Comparison of ENCODE assay signal across 11 cellular contexts in the genomic region with DNA sequence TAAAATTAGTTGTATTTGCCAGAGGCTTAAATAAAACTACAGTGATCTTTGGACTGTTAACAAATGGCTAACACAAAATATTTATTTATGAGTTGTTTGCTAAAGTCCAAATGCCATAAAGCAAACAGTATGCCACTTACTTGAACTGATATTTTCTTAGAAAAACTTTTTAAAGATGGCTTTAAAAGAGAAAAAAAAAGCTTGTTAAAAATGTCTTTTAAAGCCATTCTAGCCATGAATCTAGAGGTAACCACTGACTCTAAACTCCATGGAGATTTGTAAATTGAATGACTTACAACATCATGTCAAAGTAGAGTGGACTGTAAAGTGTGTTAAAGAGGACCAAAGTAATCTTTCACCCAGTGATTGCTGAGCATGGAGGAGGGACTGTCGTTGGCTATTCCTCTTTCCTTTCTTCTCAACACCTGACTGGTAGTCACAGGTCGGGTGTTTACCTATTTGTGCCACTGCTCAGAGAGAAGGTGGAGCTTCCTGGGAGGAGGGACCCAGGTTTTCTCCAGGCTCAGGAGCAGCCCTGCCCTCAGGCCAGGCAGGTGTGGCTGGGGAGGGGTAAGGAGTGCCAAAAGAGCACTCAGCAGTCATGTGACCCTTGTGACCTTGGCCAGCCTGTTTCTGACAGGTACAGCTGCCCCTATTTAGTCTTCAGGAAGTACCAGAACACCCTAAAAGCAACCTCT.
DNase-seq lines count a peak whose midpoint lies in the region; ATAC-seq and TF ChIP-seq lines count a peak whose summit lies in the region.
"Had no signal": no experiment of that assay in that cellular context is flagged by ENCODE, and none has a peak within 500 bp of the region (broad histone marks: within the 10 kb centered on the region; RNA-seq: fewer than 3 reads in every experiment).

No MANE protein-coding gene starts in this region.

- TF ChIP-seq CTCF in Peyer's patch (IDR thresholded peaks at IDR 0.05) (no peak), A673 (conservative IDR thresholded peaks at IDR 0.05; ENCODE audit: low read depth, low read length) (no peak)

- DNase-seq in Right ventricle myocardium superior (no peak), left cardiac atrium (no peak), Peyer's patch (peak in 2 of 3 donors; percentile 89 to 91), kidney tubule cell (ENCODE audit: low spot score) (peak; percentile 73), globus pallidus (ENCODE audit: low spot score) (no peak), A673 (ENCODE audit: low spot score) (no peak)
- DNase-seq: NCI-H2171 had no signal

- H3K9me3 ChIP-seq in Peyer's patch, result no peaks in the 10 kb centered on the region
- no peaks in the 10 kb centered on the region for H3K9me3 ChIP-seq in A673 (ENCODE audit: low read depth, low read length, poor library complexity, severe bottlenecking)

- POLR2A ChIA-PET in A673 (lab: Charles Lee; ENCODE audit: low non-redundant PET), result no interaction called here

- H3K36me3 ChIP-seq in Peyer's patch, result no peaks in the 10 kb centered on the region
- H3K36me3 ChIP-seq in A673 (ENCODE audit: insufficient read depth, low read length, poor library complexity, severe bottlenecking), result no peaks in the 10 kb centered on the region

- no TSS peak for BruUV-seq in A673 (replicated peaks; lab: Mats Ljungman, UMichigan)

- H3K27ac ChIP-seq in Peyer's patch, result peak overlapping the region in 3 of 4 donors; percentile 63 to 89 (median 78)
- H3K27ac ChIP-seq in A673 (ENCODE audit: low read depth, low read length, poor library complexity, severe bottlenecking), result no peak overlapping the region
- H3K27ac ChIP-seq: HL-60 had no signal

- H3K4me1 ChIP-seq in Peyer's patch (peaks cover 0 to 4% (median 0%) of the 10 kb centered on the region in 4 donors), A673 (ENCODE audit: insufficient read depth, low read length, poor library complexity, severe bottlenecking) (no peaks in the 10 kb centered on the region)

- H3K4me3 ChIP-seq in Peyer's patch, result peak overlapping the region in 1 of 4 donors; percentile 19
- no peak overlapping the region for H3K4me3 ChIP-seq in A673 (ENCODE audit: low read depth, low read length, poor library complexity, severe bottlenecking)

- ATAC-seq in Right ventricle myocardium superior (ENCODE audit: poor library complexity) (peak; percentile 64), left cardiac atrium (no peak), HG03139 (IDR thresholded peaks at IDR 0.05; ENCODE audit: unreplicated experiment) (no peak), HG03457 (IDR thresholded peaks at IDR 0.05; ENCODE audit: unreplicated experiment) (no peak)
- ATAC-seq: sciatic nerve had no signal

- H3K27me3 ChIP-seq in Peyer's patch (no peaks in the 10 kb centered on the region), A673 (replicated peaks; ENCODE audit: insufficient read depth, low read depth, low read length, poor library complexity) (no peaks in the 10 kb centered on the region)

- intact Hi-C loops in Right ventricle myocardium superior (cut with DNase I) (no loop called here), left cardiac atrium (cut with DNase I) (no loop called here), A673 (cut with micrococcal nuclease; ENCODE audit: unreplicated experiment) (no loop called here)

- TF ChIP-seq POLR2A in Peyer's patch (IDR thresholded peaks at IDR 0.05), result peak; percentile 23 to 53

- CTCF ChIA-PET in A673 (lab: Charles Lee), result no interaction called here

Comparison
In these comparisons a context has a peak if more than half of its experiments do, and no peak if none do; other contexts are left out.
1. DNase-seq: peak in Peyer's patch (2 of 3) and kidney tubule cell (single experiment); none in Right ventricle myocardium superior (single experiment), left cardiac atrium (single experiment), globus pallidus (single experiment) and A673 (single experiment).